1 cellular context compared by ENCODE assay signal in the genomic region with DNA sequence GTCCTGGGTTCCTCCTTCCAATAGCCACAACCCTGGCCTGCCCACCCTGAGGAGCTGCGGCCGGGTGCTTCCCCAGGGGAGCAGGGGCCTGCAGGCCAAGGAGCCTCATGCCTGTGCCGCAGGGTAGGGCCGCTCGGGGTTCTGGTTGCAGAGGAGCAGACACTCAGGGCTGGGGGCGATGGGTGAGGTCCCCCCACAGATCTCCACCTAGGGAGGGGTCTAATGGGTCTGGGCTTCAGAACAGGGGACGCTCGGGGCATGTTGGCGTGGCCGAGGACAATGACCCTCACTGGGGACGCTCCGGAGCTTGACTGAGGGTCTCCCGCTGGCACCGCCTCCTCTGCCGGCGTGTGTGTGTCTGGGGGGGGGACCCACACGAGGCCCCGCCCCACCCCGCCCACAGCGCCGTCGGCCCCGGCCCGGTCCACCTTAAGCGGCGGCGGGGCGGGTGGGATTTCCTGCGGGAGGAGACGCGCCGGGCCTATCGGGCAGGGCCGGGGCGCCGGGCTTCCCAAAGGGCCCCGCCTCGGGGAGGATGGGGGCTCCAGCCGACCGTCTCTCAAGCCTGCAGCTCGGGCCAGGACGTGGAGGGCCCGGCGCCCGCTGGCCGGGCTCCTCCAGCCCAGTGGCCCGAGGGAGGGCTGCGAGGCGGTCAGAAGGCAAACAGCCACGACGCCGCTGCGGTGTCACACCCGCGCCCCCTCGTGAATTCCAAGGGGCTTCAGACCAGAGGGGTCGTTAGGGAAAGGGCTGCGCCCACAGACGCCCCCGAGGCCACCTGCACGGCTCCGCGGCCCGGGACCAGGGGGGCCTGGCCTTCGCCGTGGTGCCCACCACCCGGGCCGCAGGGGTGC.
A peak's percentile ranks its signal among the peaks of the same experiment; 100 is the strongest.
TF ChIP-seq lines count a peak whose summit lies in the region.

No MANE protein-coding gene starts in this region.

TF ChIP-seq in K562, 482 proteins besides CTCF, POLR2A, EP300 and RAD21 (continued from another document and continues in another):
- TF ChIP-seq, protein P1, sequence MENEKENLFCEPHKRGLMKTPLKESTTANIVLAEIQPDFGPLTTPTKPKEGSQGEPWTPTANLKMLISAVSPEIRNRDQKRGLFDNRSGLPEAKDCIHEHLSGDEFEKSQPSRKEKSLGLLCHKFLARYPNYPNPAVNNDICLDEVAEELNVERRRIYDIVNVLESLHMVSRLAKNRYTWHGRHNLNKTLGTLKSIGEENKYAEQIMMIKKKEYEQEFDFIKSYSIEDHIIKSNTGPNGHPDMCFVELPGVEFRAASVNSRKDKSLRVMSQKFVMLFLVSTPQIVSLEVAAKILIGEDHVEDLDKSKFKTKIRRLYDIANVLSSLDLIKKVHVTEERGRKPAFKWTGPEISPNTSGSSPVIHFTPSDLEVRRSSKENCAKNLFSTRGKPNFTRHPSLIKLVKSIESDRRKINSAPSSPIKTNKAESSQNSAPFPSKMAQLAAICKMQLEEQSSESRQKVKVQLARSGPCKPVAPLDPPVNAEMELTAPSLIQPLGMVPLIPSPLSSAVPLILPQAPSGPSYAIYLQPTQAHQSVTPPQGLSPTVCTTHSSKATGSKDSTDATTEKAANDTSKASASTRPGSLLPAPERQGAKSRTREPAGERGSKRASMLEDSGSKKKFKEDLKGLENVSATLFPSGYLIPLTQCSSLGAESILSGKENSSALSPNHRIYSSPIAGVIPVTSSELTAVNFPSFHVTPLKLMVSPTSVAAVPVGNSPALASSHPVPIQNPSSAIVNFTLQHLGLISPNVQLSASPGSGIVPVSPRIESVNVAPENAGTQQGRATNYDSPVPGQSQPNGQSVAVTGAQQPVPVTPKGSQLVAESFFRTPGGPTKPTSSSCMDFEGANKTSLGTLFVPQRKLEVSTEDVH (IDR thresholded peaks at IDR 0.05; ENCODE audit: low read depth, partially characterized antibody): no peak
- no peak for TF ChIP-seq ZNF197 (CRISPR knock-in tag; IDR thresholded peaks at IDR 0.05; ENCODE audit: low read depth)
- no peak for TF ChIP-seq FOXA1 (IDR thresholded peaks at IDR 0.05; ENCODE audit: borderline replicate concordance)
- no peak for TF ChIP-seq PML (IDR thresholded peaks at IDR 0.05; ENCODE audit: low read length)
- no peak for TF ChIP-seq ZZZ3 (IDR thresholded peaks at IDR 0.05)
- TF ChIP-seq MXI1 (IDR thresholded peaks at IDR 0.05; ENCODE audit: low read depth, low read length): no peak
- TF ChIP-seq, protein P2, sequence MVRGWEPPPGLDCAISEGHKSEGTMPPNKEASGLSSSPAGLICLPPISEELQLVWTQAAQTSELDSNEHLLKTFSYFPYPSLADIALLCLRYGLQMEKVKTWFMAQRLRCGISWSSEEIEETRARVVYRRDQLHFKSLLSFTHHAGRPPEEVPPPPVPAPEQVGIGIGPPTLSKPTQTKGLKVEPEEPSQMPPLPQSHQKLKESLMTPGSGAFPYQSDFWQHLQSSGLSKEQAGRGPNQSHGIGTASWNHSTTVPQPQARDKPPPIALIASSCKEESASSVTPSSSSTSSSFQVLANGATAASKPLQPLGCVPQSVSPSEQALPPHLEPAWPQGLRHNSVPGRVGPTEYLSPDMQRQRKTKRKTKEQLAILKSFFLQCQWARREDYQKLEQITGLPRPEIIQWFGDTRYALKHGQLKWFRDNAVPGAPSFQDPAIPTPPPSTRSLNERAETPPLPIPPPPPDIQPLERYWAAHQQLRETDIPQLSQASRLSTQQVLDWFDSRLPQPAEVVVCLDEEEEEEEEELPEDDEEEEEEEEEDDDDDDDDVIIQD (CRISPR knock-in tag; IDR thresholded peaks at IDR 0.05): peak; percentile 74
- no peak for TF ChIP-seq ZNF282 (CRISPR knock-in tag; IDR thresholded peaks at IDR 0.05)
- TF ChIP-seq GABPB1 (CRISPR knock-in tag; IDR thresholded peaks at IDR 0.05): no peak
- TF ChIP-seq, protein P3, sequence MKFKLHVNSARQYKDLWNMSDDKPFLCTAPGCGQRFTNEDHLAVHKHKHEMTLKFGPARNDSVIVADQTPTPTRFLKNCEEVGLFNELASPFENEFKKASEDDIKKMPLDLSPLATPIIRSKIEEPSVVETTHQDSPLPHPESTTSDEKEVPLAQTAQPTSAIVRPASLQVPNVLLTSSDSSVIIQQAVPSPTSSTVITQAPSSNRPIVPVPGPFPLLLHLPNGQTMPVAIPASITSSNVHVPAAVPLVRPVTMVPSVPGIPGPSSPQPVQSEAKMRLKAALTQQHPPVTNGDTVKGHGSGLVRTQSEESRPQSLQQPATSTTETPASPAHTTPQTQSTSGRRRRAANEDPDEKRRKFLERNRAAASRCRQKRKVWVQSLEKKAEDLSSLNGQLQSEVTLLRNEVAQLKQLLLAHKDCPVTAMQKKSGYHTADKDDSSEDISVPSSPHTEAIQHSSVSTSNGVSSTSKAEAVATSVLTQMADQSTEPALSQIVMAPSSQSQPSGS (CRISPR knock-in tag; IDR thresholded peaks at IDR 0.05): no peak
- 0 out of 2 replicates have a peak, but pooled peaks have one; percentile 16 for TF ChIP-seq ZNF384 (IDR thresholded peaks at IDR 0.05; ENCODE audit: low read depth, low read length)
- TF ChIP-seq EGR1 (conservative IDR thresholded peaks at IDR 0.05): peak; percentile 23
- peak; percentile 84; the same call in 1 of the 2 replicates for TF ChIP-seq KLF1 (tag; IDR thresholded peaks at IDR 0.05)
- no peak; the same call in 1 of the 2 replicates for TF ChIP-seq ZBED1 (IDR thresholded peaks at IDR 0.05)
- TF ChIP-seq ZKSCAN3 (CRISPR knock-in tag; IDR thresholded peaks at IDR 0.05): no peak
- TF ChIP-seq, protein P4, sequence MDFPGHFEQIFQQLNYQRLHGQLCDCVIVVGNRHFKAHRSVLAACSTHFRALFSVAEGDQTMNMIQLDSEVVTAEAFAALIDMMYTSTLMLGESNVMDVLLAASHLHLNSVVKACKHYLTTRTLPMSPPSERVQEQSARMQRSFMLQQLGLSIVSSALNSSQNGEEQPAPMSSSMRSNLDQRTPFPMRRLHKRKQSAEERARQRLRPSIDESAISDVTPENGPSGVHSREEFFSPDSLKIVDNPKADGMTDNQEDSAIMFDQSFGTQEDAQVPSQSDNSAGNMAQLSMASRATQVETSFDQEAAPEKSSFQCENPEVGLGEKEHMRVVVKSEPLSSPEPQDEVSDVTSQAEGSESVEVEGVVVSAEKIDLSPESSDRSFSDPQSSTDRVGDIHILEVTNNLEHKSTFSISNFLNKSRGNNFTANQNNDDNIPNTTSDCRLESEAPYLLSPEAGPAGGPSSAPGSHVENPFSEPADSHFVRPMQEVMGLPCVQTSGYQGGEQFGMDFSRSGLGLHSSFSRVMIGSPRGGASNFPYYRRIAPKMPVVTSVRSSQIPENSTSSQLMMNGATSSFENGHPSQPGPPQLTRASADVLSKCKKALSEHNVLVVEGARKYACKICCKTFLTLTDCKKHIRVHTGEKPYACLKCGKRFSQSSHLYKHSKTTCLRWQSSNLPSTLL (IDR thresholded peaks at IDR 0.05): no peak
- peak; percentile 64; the same call in 1 of the 2 replicates for TF ChIP-seq SMAD3 (CRISPR knock-in tag; conservative IDR thresholded peaks at IDR 0.05)
- TF ChIP-seq ZNF263 (CRISPR knock-in tag; IDR thresholded peaks at IDR 0.05; ENCODE audit: borderline replicate concordance): no peak
- TF ChIP-seq, protein P5, sequence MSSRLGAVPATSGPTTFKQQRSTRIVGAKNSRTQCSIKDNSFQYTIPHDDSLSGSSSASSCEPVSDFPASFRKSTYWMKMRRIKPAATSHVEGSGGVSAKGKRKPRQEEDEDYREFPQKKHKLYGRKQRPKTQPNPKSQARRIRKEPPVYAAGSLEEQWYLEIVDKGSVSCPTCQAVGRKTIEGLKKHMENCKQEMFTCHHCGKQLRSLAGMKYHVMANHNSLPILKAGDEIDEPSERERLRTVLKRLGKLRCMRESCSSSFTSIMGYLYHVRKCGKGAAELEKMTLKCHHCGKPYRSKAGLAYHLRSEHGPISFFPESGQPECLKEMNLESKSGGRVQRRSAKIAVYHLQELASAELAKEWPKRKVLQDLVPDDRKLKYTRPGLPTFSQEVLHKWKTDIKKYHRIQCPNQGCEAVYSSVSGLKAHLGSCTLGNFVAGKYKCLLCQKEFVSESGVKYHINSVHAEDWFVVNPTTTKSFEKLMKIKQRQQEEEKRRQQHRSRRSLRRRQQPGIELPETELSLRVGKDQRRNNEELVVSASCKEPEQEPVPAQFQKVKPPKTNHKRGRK (tag; IDR thresholded peaks at IDR 0.05): no peak
- TF ChIP-seq, protein P6, sequence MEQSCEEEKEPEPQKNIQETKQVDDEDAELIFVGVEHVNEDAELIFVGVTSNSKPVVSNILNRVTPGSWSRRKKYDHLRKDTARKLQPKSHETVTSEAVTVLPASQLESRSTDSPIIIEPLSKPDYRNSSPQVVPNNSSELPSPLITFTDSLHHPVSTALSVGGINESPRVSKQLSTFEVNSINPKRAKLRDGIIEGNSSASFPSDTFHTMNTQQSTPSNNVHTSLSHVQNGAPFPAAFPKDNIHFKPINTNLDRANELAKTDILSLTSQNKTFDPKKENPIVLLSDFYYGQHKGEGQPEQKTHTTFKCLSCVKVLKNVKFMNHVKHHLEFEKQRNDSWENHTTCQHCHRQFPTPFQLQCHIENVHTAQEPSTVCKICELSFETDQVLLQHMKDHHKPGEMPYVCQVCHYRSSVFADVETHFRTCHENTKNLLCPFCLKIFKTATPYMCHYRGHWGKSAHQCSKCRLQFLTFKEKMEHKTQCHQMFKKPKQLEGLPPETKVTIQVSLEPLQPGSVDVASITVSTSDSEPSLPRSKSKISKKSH (CRISPR knock-in tag; IDR thresholded peaks at IDR 0.05): 0 out of 2 replicates have a peak, but pooled peaks have one; percentile 52
- no peak for TF ChIP-seq SMARCB1 (IDR thresholded peaks at IDR 0.05; ENCODE audit: insufficient read length, low read depth)
- no peak for TF ChIP-seq ZNF124 (CRISPR knock-in tag; IDR thresholded peaks at IDR 0.05)
- TF ChIP-seq MTA2 (IDR thresholded peaks at IDR 0.05; ENCODE audit: low read depth): no peak
- TF ChIP-seq SRSF3 (IDR thresholded peaks at IDR 0.05; ENCODE audit: insufficient read depth, low read length): 0 out of 2 replicates have a peak, but pooled peaks have one; percentile 7
- TF ChIP-seq, protein P7, sequence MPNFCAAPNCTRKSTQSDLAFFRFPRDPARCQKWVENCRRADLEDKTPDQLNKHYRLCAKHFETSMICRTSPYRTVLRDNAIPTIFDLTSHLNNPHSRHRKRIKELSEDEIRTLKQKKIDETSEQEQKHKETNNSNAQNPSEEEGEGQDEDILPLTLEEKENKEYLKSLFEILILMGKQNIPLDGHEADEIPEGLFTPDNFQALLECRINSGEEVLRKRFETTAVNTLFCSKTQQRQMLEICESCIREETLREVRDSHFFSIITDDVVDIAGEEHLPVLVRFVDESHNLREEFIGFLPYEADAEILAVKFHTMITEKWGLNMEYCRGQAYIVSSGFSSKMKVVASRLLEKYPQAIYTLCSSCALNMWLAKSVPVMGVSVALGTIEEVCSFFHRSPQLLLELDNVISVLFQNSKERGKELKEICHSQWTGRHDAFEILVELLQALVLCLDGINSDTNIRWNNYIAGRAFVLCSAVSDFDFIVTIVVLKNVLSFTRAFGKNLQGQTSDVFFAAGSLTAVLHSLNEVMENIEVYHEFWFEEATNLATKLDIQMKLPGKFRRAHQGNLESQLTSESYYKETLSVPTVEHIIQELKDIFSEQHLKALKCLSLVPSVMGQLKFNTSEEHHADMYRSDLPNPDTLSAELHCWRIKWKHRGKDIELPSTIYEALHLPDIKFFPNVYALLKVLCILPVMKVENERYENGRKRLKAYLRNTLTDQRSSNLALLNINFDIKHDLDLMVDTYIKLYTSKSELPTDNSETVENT (CRISPR knock-in tag; IDR thresholded peaks at IDR 0.05): peak; percentile 93
- no peak for TF ChIP-seq TEAD2 (tag; IDR thresholded peaks at IDR 0.05)
- peak; percentile 16; the same call in 1 of the 2 replicates for TF ChIP-seq RHOXF2B (CRISPR knock-in tag; conservative IDR thresholded peaks at IDR 0.05)
- TF ChIP-seq, protein P8, sequence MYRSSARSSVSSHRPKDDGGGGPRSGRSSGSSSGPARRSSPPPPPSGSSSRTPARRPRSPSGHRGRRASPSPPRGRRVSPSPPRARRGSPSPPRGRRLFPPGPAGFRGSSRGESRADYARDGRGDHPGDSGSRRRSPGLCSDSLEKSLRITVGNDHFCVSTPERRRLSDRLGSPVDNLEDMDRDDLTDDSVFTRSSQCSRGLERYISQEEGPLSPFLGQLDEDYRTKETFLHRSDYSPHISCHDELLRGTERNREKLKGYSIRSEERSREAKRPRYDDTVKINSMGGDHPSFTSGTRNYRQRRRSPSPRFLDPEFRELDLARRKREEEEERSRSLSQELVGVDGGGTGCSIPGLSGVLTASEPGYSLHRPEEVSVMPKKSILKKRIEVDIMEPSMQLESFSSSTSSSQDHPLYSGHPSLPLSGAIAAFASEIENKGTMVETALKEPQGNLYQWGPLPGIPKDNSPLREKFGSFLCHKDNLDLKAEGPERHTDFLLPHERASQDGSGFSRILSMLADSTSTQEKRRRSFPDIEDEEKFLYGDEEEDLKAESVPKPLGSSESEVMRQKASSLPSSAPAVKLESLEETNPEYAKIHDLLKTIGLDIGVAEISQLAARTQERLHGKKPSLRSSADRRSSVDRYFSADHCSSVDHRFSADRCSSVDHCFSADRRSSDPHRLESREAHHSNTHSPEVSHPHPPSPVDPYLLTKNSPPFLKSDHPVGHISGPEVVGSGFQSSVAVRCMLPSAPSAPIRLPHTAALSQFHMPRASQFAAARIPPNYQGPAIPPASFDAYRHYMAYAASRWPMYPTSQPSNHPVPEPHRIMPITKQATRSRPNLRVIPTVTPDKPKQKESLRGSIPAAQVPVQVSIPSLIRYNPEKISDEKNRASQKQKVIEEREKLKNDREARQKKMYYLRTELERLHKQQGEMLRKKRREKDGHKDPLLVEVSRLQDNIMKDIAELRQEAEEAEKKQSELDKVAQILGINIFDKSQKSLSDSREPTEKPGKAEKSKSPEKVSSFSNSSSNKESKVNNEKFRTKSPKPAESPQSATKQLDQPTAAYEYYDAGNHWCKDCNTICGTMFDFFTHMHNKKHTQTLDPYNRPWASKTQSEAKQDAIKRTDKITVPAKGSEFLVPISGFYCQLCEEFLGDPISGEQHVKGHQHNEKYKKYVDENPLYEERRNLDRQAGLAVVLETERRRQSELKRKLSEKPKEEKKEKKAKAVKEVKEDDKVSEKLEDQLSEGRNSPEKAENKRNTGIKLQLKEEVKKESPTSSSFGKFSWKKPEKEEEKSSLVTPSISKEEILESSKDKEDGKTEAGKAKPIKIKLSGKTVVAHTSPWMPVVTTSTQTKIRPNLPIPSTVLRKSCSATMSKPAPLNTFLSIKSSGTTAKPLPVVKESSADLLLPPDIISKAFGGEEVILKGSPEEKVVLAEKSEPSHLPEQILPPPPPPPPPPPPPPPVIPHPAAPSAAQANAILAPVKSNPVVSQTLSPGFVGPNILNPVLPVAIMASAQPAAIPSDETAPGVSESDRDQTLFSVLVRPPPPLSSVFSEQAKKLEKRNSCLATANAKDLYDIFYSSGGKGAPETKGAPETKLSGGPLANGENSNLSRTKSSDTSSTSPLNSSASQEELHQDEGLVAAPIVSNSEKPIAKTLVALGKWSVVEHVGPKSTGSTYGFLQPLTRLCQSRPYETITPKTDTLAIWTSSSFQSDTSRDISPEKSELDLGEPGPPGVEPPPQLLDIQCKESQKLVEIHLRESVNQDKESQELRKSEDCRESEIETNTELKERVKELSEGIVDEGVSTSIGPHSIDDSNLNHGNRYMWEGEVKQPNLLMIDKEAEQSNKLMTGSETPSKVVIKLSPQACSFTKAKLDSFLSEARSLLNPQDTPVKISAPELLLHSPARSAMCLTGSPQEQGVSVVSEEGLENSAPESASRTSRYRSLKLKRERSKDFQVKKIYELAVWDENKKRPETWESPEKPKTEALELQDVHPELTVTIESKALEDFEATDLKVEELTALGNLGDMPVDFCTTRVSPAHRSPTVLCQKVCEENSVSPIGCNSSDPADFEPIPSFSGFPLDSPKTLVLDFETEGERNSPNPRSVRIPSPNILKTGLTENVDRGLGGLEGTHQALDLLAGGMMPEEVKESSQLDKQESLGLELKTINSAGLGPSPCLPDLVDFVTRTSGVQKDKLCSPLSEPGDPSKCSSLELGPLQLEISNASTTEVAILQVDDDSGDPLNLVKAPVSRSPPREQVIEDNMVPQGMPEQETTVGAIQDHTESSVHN (IDR thresholded peaks at IDR 0.05; ENCODE audit: borderline replicate concordance in 1 of 2, low read depth in 1 of 2): no peak
- TF ChIP-seq HNRNPH1 (optimal IDR thresholded peaks at IDR 0.05; ENCODE audit: low read depth, low read length): no peak
